In genomic region chr6:73657201-73657600, GRCh38 we compare ENCODE assay signal across 15 cellular contexts. TPM values are rescaled to one million over a fixed set of nuclear protein-coding genes. Genes with fewer than 3 reads are reported as not detected.
A peak's percentile ranks its signal among the peaks of the same experiment; 100 is the strongest.
DNase-seq lines count a peak whose midpoint lies in the region; ATAC-seq and TF ChIP-seq lines count a peak whose summit lies in the region.
"Had no signal": no experiment of that assay in that cellular context is flagged by ENCODE, and none has a peak within 500 bp of the region (broad histone marks: within the 10 kb centered on the region; RNA-seq: fewer than 3 reads in every experiment).

No MANE protein-coding gene starts in this region.

- WGBS in heart left ventricle, 4 donors, result 89 to 98% (median 92%) methylated on average over 3 of the region's 3 CpGs

- in situ Hi-C loops in G401 (cut with HindIII; ENCODE audit: low sequenced_read_pairs), result no loop called here

- H3K36me3 ChIP-seq in CD8-positive, alpha-beta memory T cell (ENCODE audit: insufficient read depth, low read length), result no peaks in the 10 kb centered on the region
- H3K36me3 ChIP-seq in Peyer's patch (no peaks in the 10 kb centered on the region), heart left ventricle (no peaks in the 10 kb centered on the region)
- H3K36me3 ChIP-seq: esophagus muscularis mucosa, lower lobe of right lung, upper lobe of left lung had no signal

- TF ChIP-seq POLR2A in Peyer's patch (IDR thresholded peaks at IDR 0.05) (no peak), heart left ventricle (IDR thresholded peaks at IDR 0.05) (no peak)

- DNase-seq in activated CD4-positive, alpha-beta T cell treated with anti-CD3 and anti-CD28 coated beads for 36 hours, result peak; percentile 30
- DNase-seq in activated CD4-positive, alpha-beta T cell treated with anti-CD3 and anti-CD28 coated beads, Interleukin-2, amount 10 ng/mL, durations not matched to agents 24 days and 14 days, result no peak
- peak in 3 of 5 donors; percentile 6 to 14 (median 7) for DNase-seq in CD8-positive, alpha-beta memory T cell
- DNase-seq in activated CD4-positive, alpha-beta memory T cell treated with anti-CD3 and anti-CD28 coated beads for 36 hours, result peak; percentile 31
- DNase-seq in natural killer cell (peak; percentile 25), G401 (ENCODE audit: low spot score) (no peak), Peyer's patch (no peak), heart left ventricle (no peak)
- DNase-seq: C1 segment of cervical spinal cord; dorsolateral prefrontal cortex; lower lobe of right lung; stimulated activated naive CD4-positive, alpha-beta T cell; upper lobe of left lung had no signal

- H3K27ac Mint-ChIP-seq in activated CD4-positive, alpha-beta T cell treated with anti-CD3 and anti-CD28 coated beads for 36 hours, result peak overlapping the region; percentile 6
- H3K27ac Mint-ChIP-seq in activated CD4-positive, alpha-beta T cell treated with anti-CD3 and anti-CD28 coated beads, Interleukin-2, amount 10 ng/mL, durations not matched to agents 24 days and 14 days, result no peak overlapping the region
- H3K27ac Mint-ChIP-seq in CD8-positive, alpha-beta memory T cell, result peak overlapping the region in 7 of 8 donors; percentile 3 to 85 (median 70)
- H3K27ac Mint-ChIP-seq in activated CD4-positive, alpha-beta memory T cell treated with anti-CD3 and anti-CD28 coated beads for 36 hours, result no peak overlapping the region
- H3K27ac Mint-ChIP-seq in natural killer cell, result peak overlapping the region; percentile 80 to 84

- H3K4me3 Mint-ChIP-seq in activated CD4-positive, alpha-beta T cell treated with anti-CD3 and anti-CD28 coated beads for 36 hours, result no peak overlapping the region
- no peak overlapping the region for H3K4me3 Mint-ChIP-seq in activated CD4-positive, alpha-beta T cell treated with anti-CD3 and anti-CD28 coated beads, Interleukin-2, amount 10 ng/mL, durations not matched to agents 24 days and 14 days
- peak overlapping the region in 2 of 7 donors; percentile 1 to 51 for H3K4me3 Mint-ChIP-seq in CD8-positive, alpha-beta memory T cell
- no peak overlapping the region for H3K4me3 Mint-ChIP-seq in activated CD4-positive, alpha-beta memory T cell treated with anti-CD3 and anti-CD28 coated beads for 36 hours
- peak overlapping the region; percentile 58 for H3K4me3 Mint-ChIP-seq in natural killer cell

- H3K27me3 ChIP-seq in CD8-positive, alpha-beta memory T cell (ENCODE audit: insufficient read depth, low read length, poor library complexity, severe bottlenecking), result no peaks in the 10 kb centered on the region
- no peaks in the 10 kb centered on the region for H3K27me3 ChIP-seq in Peyer's patch
- H3K27me3 ChIP-seq in heart left ventricle, result no peaks in the 10 kb centered on the region
- H3K27me3 ChIP-seq: dorsolateral prefrontal cortex, esophagus muscularis mucosa, upper lobe of left lung had no signal

- H3K4me1 ChIP-seq in CD8-positive, alpha-beta memory T cell (ENCODE audit: insufficient read depth, low read length), result peaks cover 17% of the 10 kb centered on the region
- H3K4me1 ChIP-seq in Peyer's patch (peaks cover 0 to 6% (median 2%) of the 10 kb centered on the region in 4 donors), heart left ventricle (peaks cover 0 to 15% (median 9%) of the 10 kb centered on the region in 12 donors)

- no peak overlapping the region for H3K27ac ChIP-seq in CD8-positive, alpha-beta memory T cell (ENCODE audit: low read depth, low read length)
- H3K27ac ChIP-seq in Peyer's patch, result no peak overlapping the region
- no peak overlapping the region for H3K27ac ChIP-seq in heart left ventricle
- H3K27ac ChIP-seq: dorsolateral prefrontal cortex, esophagus muscularis mucosa, KMS-11, lower lobe of right lung, upper lobe of left lung had no signal

- intact Hi-C loops in activated CD4-positive, alpha-beta T cell treated with anti-CD3 and anti-CD28 coated beads for 36 hours (cut with DNase I, micrococcal nuclease), result loop anchor here in 1 of 2 experiments (10.0 kb wide), 1 partner anchor 392 kb away; the partner anchor contains the start of gene KHDC1
- intact Hi-C loops in activated CD4-positive, alpha-beta T cell treated with anti-CD3 and anti-CD28 coated beads, Interleukin-2, amount 10 ng/mL, durations not matched to agents 24 days and 14 days (cut with micrococcal nuclease), result no loop called here
- intact Hi-C loops in activated CD4-positive, alpha-beta memory T cell treated with anti-CD3 and anti-CD28 coated beads for 36 hours (cut with micrococcal nuclease), result no loop called here
- intact Hi-C loops in natural killer cell (cut with micrococcal nuclease), result no loop called here
- intact Hi-C loops in heart left ventricle (cut with DNase I), result no loop called here

- no peak overlapping the region for H3K4me3 ChIP-seq in CD8-positive, alpha-beta memory T cell (ENCODE audit: low read length)
- H3K4me3 ChIP-seq in Peyer's patch, result no peak overlapping the region
- no peak overlapping the region for H3K4me3 ChIP-seq in heart left ventricle
- H3K4me3 ChIP-seq: dorsolateral prefrontal cortex, esophagus muscularis mucosa, lower lobe of right lung, upper lobe of left lung had no signal

- peaks cover 23% of the 10 kb centered on the region for H3K4me1 Mint-ChIP-seq in activated CD4-positive, alpha-beta T cell treated with anti-CD3 and anti-CD28 coated beads for 36 hours
- H3K4me1 Mint-ChIP-seq in activated CD4-positive, alpha-beta T cell treated with anti-CD3 and anti-CD28 coated beads, Interleukin-2, amount 10 ng/mL, durations not matched to agents 24 days and 14 days, result peaks cover 23% of the 10 kb centered on the region
- H3K4me1 Mint-ChIP-seq in CD8-positive, alpha-beta memory T cell, result peaks cover 30 to 34% (median 34%) of the 10 kb centered on the region in 3 donors
- H3K4me1 Mint-ChIP-seq in activated CD4-positive, alpha-beta memory T cell treated with anti-CD3 and anti-CD28 coated beads for 36 hours (ENCODE audit: low read depth), result peaks cover 17% of the 10 kb centered on the region
- peaks cover 42 to 45% of the 10 kb centered on the region in 2 donors for H3K4me1 Mint-ChIP-seq in natural killer cell

- no peaks in the 10 kb centered on the region for H3K27me3 Mint-ChIP-seq in activated CD4-positive, alpha-beta T cell treated with anti-CD3 and anti-CD28 coated beads for 36 hours
- no peaks in the 10 kb centered on the region for H3K27me3 Mint-ChIP-seq in activated CD4-positive, alpha-beta T cell treated with anti-CD3 and anti-CD28 coated beads, Interleukin-2, amount 10 ng/mL, durations not matched to agents 24 days and 14 days
- H3K27me3 Mint-ChIP-seq in CD8-positive, alpha-beta memory T cell, result no peaks in the 10 kb centered on the region
- no peaks in the 10 kb centered on the region for H3K27me3 Mint-ChIP-seq in activated CD4-positive, alpha-beta memory T cell treated with anti-CD3 and anti-CD28 coated beads for 36 hours
- no peaks in the 10 kb centered on the region for H3K27me3 Mint-ChIP-seq in natural killer cell (ENCODE audit: low read depth in 2 of 2)

- POLR2A ChIA-PET in activated CD4-positive, alpha-beta T cell treated with anti-CD3 and anti-CD28 coated beads for 36 hours (lab: Charles Lee), result no interaction called here
- POLR2A ChIA-PET in CD8-positive, alpha-beta memory T cell (lab: Charles Lee), result no interaction called here
- POLR2A ChIA-PET in activated CD4-positive, alpha-beta memory T cell treated with anti-CD3 and anti-CD28 coated beads for 36 hours (lab: Charles Lee), result no interaction called here

- H3K9me3 Mint-ChIP-seq in activated CD4-positive, alpha-beta T cell treated with anti-CD3 and anti-CD28 coated beads for 36 hours (ENCODE audit: low read depth), result no peaks in the 10 kb centered on the region
- no peaks in the 10 kb centered on the region for H3K9me3 Mint-ChIP-seq in activated CD4-positive, alpha-beta T cell treated with anti-CD3 and anti-CD28 coated beads, Interleukin-2, amount 10 ng/mL, durations not matched to agents 24 days and 14 days
- no peaks in the 10 kb centered on the region for H3K9me3 Mint-ChIP-seq in CD8-positive, alpha-beta memory T cell
- no peaks in the 10 kb centered on the region for H3K9me3 Mint-ChIP-seq in activated CD4-positive, alpha-beta memory T cell treated with anti-CD3 and anti-CD28 coated beads for 36 hours
- no peaks in the 10 kb centered on the region for H3K9me3 Mint-ChIP-seq in natural killer cell

- no peaks in the 10 kb centered on the region for H3K36me3 Mint-ChIP-seq in activated CD4-positive, alpha-beta T cell treated with anti-CD3 and anti-CD28 coated beads for 36 hours (ENCODE audit: low read depth)
- H3K36me3 Mint-ChIP-seq in activated CD4-positive, alpha-beta T cell treated with anti-CD3 and anti-CD28 coated beads, Interleukin-2, amount 10 ng/mL, durations not matched to agents 24 days and 14 days (ENCODE audit: low read depth), result peaks cover 1% of the 10 kb centered on the region
- H3K36me3 Mint-ChIP-seq in CD8-positive, alpha-beta memory T cell, result peaks cover 0 to 12% (median 0%) of the 10 kb centered on the region in 3 donors
- no peaks in the 10 kb centered on the region for H3K36me3 Mint-ChIP-seq in activated CD4-positive, alpha-beta memory T cell treated with anti-CD3 and anti-CD28 coated beads for 36 hours
- no peaks in the 10 kb centered on the region for H3K36me3 Mint-ChIP-seq in natural killer cell

- no peak for TF ChIP-seq CTCF in natural killer cell (IDR thresholded peaks at IDR 0.05)
- no peak for TF ChIP-seq CTCF in Peyer's patch (IDR thresholded peaks at IDR 0.05)
- TF ChIP-seq CTCF in heart left ventricle (IDR thresholded peaks at IDR 0.05), result no peak

- CTCF ChIA-PET in activated CD4-positive, alpha-beta T cell treated with anti-CD3 and anti-CD28 coated beads for 36 hours (lab: Charles Lee), result no interaction called here
- CTCF ChIA-PET in CD8-positive, alpha-beta memory T cell (lab: Charles Lee), result no interaction called here
- CTCF ChIA-PET in activated CD4-positive, alpha-beta memory T cell treated with anti-CD3 and anti-CD28 coated beads for 36 hours (lab: Charles Lee), result no interaction called here

- no peaks in the 10 kb centered on the region for H3K9me3 ChIP-seq in CD8-positive, alpha-beta memory T cell (ENCODE audit: low read length)
- H3K9me3 ChIP-seq in Peyer's patch (peaks cover 0 to 5% (median 0%) of the 10 kb centered on the region in 4 donors), heart left ventricle (no peaks in the 10 kb centered on the region)
- H3K9me3 ChIP-seq: esophagus muscularis mucosa, lower lobe of right lung, upper lobe of left lung had no signal

- no peak for ATAC-seq in activated CD4-positive, alpha-beta T cell treated with anti-CD3 and anti-CD28 coated beads for 36 hours
- ATAC-seq in natural killer cell, result peak; percentile 12 to 26 (median 14)
- ATAC-seq in heart left ventricle, result no peak
- ATAC-seq: lower lobe of right lung had no signal

RNA-seq across cellular contexts. Expression of gene SLC17A5, which starts 3.4 kb away (rescaled TPM):
- total RNA-seq in activated CD4-positive, alpha-beta T cell treated with anti-CD3 and anti-CD28 coated beads for 36 hours, result 1 to 10 TPM; 3.2 to 4.0 TPM
- 4.9 TPM in 2 replicates for total RNA-seq in activated CD4-positive, alpha-beta T cell treated with anti-CD3 and anti-CD28 coated beads, Interleukin-2, amount 10 ng/mL, durations not matched to agents 24 days and 14 days
- total RNA-seq in CD8-positive, alpha-beta memory T cell, result 1 to 10 TPM; 5.4 to 5.6 TPM
- 9.7 TPM for polyA plus RNA-seq in CD8-positive, alpha-beta memory T cell
- 1 to 10 TPM; 5.1 to 5.4 TPM for total RNA-seq in activated CD4-positive, alpha-beta memory T cell treated with anti-CD3 and anti-CD28 coated beads for 36 hours
- total RNA-seq in natural killer cell (10 to 100 TPM in 1 of 3 donors, 1 to 10 TPM in 2; 8.5 to 13.8 (median 9.1) TPM), Peyer's patch (10 to 100 TPM in 3 of 4 donors, 1 to 10 TPM in 1; 6.6 to 49.7 (median 26.3) TPM), heart left ventricle (10 to 100 TPM in 1 of 9 donors, 1 to 10 TPM in 8; 3.3 to 10.6 (median 7.5) TPM)
- 6.2 and 8.1 TPM in 2 replicates for total RNA-seq in G401 (2014; rRNA removed; shearing (Covaris generic))
- polyA plus RNA-seq in heart left ventricle, result 10 to 100 TPM in 1 of 2 donors, 1 to 10 TPM in 1; 2.1 to 10.6 TPM

RNA-seq across cellular contexts. Expression of gene CD109, which starts 38.8 kb away (rescaled TPM):
- 10 to 100 TPM; 13.2 to 15.8 TPM for total RNA-seq in activated CD4-positive, alpha-beta T cell treated with anti-CD3 and anti-CD28 coated beads for 36 hours
- 23.6 and 24.2 TPM in 2 replicates for total RNA-seq in activated CD4-positive, alpha-beta T cell treated with anti-CD3 and anti-CD28 coated beads, Interleukin-2, amount 10 ng/mL, durations not matched to agents 24 days and 14 days
- 10 to 100 TPM; 22.8 to 24.5 TPM for total RNA-seq in CD8-positive, alpha-beta memory T cell
- not detected for polyA plus RNA-seq in CD8-positive, alpha-beta memory T cell
- total RNA-seq in activated CD4-positive, alpha-beta memory T cell treated with anti-CD3 and anti-CD28 coated beads for 36 hours, result 1 to 10 TPM; 7.2 to 9.1 TPM
- total RNA-seq in natural killer cell, result under 1 TPM; 0.24 to 0.88 (median 0.83) TPM
- 0.51 and 2.6 TPM in 2 replicates for total RNA-seq in G401 (2014; rRNA removed; shearing (Covaris generic))
- 1 to 10 TPM; 1.4 to 3.2 (median 2.2) TPM for total RNA-seq in Peyer's patch
- total RNA-seq in heart left ventricle, result 10 to 100 TPM in 7 of 9 donors, 1 to 10 TPM in 2; 6.9 to 30.5 (median 14.5) TPM
- 1 to 10 TPM; 1.9 to 9.3 TPM for polyA plus RNA-seq in heart left ventricle

Comparison
In these comparisons a context has a peak if more than half of its experiments do, and no peak if none do; other contexts are left out.
1. DNase-seq: peak in activated CD4-positive, alpha-beta T cell treated with anti-CD3 and anti-CD28 coated beads for 36 hours (single experiment), CD8-positive, alpha-beta memory T cell (3 of 5), activated CD4-positive, alpha-beta memory T cell treated with anti-CD3 and anti-CD28 coated beads for 36 hours (single experiment) and natural killer cell (single experiment); none in activated CD4-positive, alpha-beta T cell treated with anti-CD3 and anti-CD28 coated beads, Interleukin-2, amount 10 ng/mL, durations not matched to agents 24 days and 14 days (single experiment), G401 (single experiment), Peyer's patch (0 of 3) and heart left ventricle (0 of 5).
2. H3K27ac Mint-ChIP-seq: peak in activated CD4-positive, alpha-beta T cell treated with anti-CD3 and anti-CD28 coated beads for 36 hours (single experiment), CD8-positive, alpha-beta memory T cell (7 of 8) and natural killer cell (2 of 2); none in activated CD4-positive, alpha-beta T cell treated with anti-CD3 and anti-CD28 coated beads, Interleukin-2, amount 10 ng/mL, durations not matched to agents 24 days and 14 days (single experiment) and activated CD4-positive, alpha-beta memory T cell treated with anti-CD3 and anti-CD28 coated beads for 36 hours (single experiment).
3. ATAC-seq: peak in natural killer cell (3 of 3); none in activated CD4-positive, alpha-beta T cell treated with anti-CD3 and anti-CD28 coated beads for 36 hours (single experiment) and heart left ventricle (0 of 4).